In the genomic region with DNA sequence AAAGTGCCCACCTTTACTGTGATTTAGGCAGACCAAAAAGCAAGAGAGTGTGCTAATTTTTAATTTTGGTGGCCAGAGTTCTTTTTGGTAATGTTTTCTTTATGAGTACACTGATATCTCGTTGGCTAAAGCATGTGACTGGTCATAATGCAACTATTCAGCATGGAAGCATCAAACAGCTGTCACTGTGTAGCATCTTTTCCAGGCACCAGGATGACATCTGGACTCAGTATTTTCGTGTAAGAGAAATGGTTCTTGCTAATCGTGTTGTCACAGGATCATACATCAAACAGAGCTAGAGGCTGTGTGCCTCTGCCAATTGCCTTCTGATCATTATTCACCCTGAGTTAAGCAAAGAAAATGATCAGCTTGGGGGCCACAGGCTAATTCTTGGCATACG, we compare ENCODE assay signal across 1 cellular context.
TF ChIP-seq lines count a peak whose summit lies in the region.

No MANE protein-coding gene starts in this region.

TF ChIP-seq in IMR-90, 13 proteins besides CTCF, POLR2A, EP300 and RAD21:
- TF ChIP-seq BHLHE40 (IDR thresholded peaks at IDR 0.05; ENCODE audit: low read depth, low read length): no peak
- TF ChIP-seq MAZ (IDR thresholded peaks at IDR 0.05; ENCODE audit: borderline replicate concordance, low read depth, low read length): no peak
- TF ChIP-seq RCOR1 (IDR thresholded peaks at IDR 0.05; ENCODE audit: insufficient replicate concordance, low read length): no peak
- TF ChIP-seq NFE2L2 (IDR thresholded peaks at IDR 0.05; ENCODE audit: low read depth, low read length): no peak
- no peak for TF ChIP-seq CHD1 (IDR thresholded peaks at IDR 0.05; ENCODE audit: low read depth, low read length)
- TF ChIP-seq, protein P1, sequence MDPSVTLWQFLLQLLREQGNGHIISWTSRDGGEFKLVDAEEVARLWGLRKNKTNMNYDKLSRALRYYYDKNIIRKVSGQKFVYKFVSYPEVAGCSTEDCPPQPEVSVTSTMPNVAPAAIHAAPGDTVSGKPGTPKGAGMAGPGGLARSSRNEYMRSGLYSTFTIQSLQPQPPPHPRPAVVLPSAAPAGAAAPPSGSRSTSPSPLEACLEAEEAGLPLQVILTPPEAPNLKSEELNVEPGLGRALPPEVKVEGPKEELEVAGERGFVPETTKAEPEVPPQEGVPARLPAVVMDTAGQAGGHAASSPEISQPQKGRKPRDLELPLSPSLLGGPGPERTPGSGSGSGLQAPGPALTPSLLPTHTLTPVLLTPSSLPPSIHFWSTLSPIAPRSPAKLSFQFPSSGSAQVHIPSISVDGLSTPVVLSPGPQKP (IDR thresholded peaks at IDR 0.05; ENCODE audit: borderline replicate concordance, low read depth, low read length): no peak
- TF ChIP-seq MXI1 (IDR thresholded peaks at IDR 0.05; ENCODE audit: borderline replicate concordance, low read depth, low read length): no peak
TF ChIP-seq in IMR-90: peak in this region for 0.
